1 cellular context compared by ENCODE assay signal in the genomic region with DNA sequence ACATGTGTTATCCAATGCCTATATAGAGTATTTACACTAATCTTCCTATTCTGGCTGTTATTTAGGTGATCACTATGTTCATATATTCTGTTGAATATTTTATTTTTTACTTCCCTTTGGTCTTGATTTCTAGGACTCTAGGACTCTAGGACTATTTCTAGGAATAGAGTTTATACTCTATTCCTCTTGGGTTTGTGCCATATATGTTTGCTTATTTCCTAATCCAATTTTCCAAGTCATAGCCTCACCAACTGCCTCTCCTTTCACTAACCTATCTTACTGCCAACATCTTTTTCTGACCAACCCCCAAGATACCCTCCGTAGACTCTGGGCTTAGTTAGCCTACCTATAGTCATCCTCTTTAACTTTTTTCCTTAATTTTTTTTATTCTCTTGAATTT.
A peak's percentile ranks its signal among the peaks of the same experiment; 100 is the strongest.
TF ChIP-seq lines count a peak whose summit lies in the region.

No MANE protein-coding gene starts in this region.

TF ChIP-seq in HepG2, 621 proteins besides CTCF, POLR2A, EP300 and RAD21:
- no peak for TF ChIP-seq CBX2 (IDR thresholded peaks at IDR 0.05; ENCODE audit: low read depth, low read length)
- no peak for TF ChIP-seq CBX2 (CRISPR knock-in tag; IDR thresholded peaks at IDR 0.05; ENCODE audit: low read depth)
- no peak for TF ChIP-seq SP5 (CRISPR knock-in tag; IDR thresholded peaks at IDR 0.05; ENCODE audit: borderline replicate concordance, low read depth)
- TF ChIP-seq, protein P1, sequence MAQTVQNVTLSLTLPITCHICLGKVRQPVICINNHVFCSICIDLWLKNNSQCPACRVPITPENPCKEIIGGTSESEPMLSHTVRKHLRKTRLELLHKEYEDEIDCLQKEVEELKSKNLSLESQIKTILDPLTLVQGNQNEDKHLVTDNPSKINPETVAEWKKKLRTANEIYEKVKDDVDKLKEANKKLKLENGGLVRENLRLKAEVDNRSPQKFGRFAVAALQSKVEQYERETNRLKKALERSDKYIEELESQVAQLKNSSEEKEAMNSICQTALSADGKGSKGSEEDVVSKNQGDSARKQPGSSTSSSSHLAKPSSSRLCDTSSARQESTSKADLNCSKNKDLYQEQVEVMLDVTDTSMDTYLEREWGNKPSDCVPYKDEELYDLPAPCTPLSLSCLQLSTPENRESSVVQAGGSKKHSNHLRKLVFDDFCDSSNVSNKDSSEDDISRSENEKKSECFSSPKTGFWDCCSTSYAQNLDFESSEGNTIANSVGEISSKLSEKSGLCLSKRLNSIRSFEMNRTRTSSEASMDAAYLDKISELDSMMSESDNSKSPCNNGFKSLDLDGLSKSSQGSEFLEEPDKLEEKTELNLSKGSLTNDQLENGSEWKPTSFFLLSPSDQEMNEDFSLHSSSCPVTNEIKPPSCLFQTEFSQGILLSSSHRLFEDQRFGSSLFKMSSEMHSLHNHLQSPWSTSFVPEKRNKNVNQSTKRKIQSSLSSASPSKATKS (CRISPR knock-in tag; IDR thresholded peaks at IDR 0.05): no peak
- 0 out of 2 replicates have a peak, but pooled peaks have one; percentile 20 for TF ChIP-seq BCL6 (CRISPR knock-in tag; IDR thresholded peaks at IDR 0.05)
